ENCODE assay signal across 21 cellular contexts in the genomic region with DNA sequence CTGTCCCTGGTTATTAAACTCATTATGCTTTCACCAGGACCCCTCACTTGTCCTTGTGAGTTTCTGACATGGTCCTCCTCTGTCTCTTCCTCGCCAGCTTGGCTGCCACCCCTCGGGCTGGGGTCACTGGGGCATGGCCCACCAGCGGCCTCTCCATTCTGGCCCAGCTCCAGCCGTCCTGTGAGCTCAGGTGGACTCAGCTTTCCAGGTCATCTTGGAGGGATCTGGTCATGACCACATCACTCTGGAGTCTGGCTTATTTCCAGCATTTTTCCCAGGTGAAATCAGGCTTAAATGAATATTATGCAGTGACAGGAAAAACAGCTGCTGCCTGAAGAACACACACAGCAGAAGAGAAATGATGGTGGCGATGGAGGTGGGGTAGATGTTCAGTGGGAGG.
DNase-seq lines count a peak whose midpoint lies in the region; ATAC-seq and TF ChIP-seq lines count a peak whose summit lies in the region.
"Had no signal": no experiment of that assay in that cellular context is flagged by ENCODE, and none has a peak within 500 bp of the region (broad histone marks: within the 10 kb centered on the region; RNA-seq: fewer than 3 reads in every experiment).

No MANE protein-coding gene starts in this region.

- H3K36me3 ChIP-seq in right atrium auricular region (no peaks in the 10 kb centered on the region), osteoblast (ENCODE audit: insufficient read depth, low read length) (no peaks in the 10 kb centered on the region), vagina (no peaks in the 10 kb centered on the region)
- H3K36me3 ChIP-seq: WERI-Rb-1 had no signal

- H3K4me3 ChIP-seq in right atrium auricular region (no peak overlapping the region), epithelial cell of esophagus (ENCODE audit: low read length) (no peak overlapping the region), osteoblast (ENCODE audit: insufficient read depth, low read length) (no peak overlapping the region), vagina (no peak overlapping the region)
- H3K4me3 ChIP-seq: PC-9 had no signal

- no peaks in the 10 kb centered on the region for H4K20me1 ChIP-seq in osteoblast (ENCODE audit: insufficient read depth, low read length)

- H3K4me3 Mint-ChIP-seq in type B pancreatic cell = no peak overlapping the region
- H3K4me3 Mint-ChIP-seq: activated CD8-positive, alpha-beta memory T cell treated with anti-CD3 and anti-CD28 coated beads, Interleukin-2, amount 10 ng/mL, durations not matched to agents 7 days and 5 days; stimulated activated naive CD8-positive, alpha-beta T cell treated with anti-CD3 and anti-CD28 coated beads, Interleukin-15, amount 100 ng/mL, for 72 hours; T-cell had no signal

- no peak overlapping the region for H3K27ac Mint-ChIP-seq in type B pancreatic cell
- H3K27ac Mint-ChIP-seq: activated CD8-positive, alpha-beta memory T cell treated with anti-CD3 and anti-CD28 coated beads, Interleukin-2, amount 10 ng/mL, durations not matched to agents 7 days and 5 days; stimulated activated naive CD8-positive, alpha-beta T cell treated with anti-CD3 and anti-CD28 coated beads, Interleukin-15, amount 100 ng/mL, for 72 hours; T-cell had no signal

- no peak overlapping the region for H2AFZ ChIP-seq in osteoblast (ENCODE audit: low read length)
- H2AFZ ChIP-seq: parathyroid adenoma, PC-9 had no signal

- no peaks in the 10 kb centered on the region for H3K79me2 ChIP-seq in osteoblast (ENCODE audit: insufficient read depth, low read length)
- H3K79me2 ChIP-seq: parathyroid adenoma had no signal

- no peaks in the 10 kb centered on the region for H3K9me3 ChIP-seq in right atrium auricular region
- H3K9me3 ChIP-seq in osteoblast (ENCODE audit: low read depth, low read length) = no peaks in the 10 kb centered on the region
- H3K9me3 ChIP-seq in vagina = no peaks in the 10 kb centered on the region

- no peaks in the 10 kb centered on the region for H3K36me3 Mint-ChIP-seq in type B pancreatic cell
- H3K36me3 Mint-ChIP-seq: activated CD8-positive, alpha-beta memory T cell treated with anti-CD3 and anti-CD28 coated beads, Interleukin-2, amount 10 ng/mL, durations not matched to agents 7 days and 5 days; T-cell had no signal

- no peak for TF ChIP-seq POLR2A in vagina (IDR thresholded peaks at IDR 0.05)

- peaks cover 32% of the 10 kb centered on the region for H3K4me1 Mint-ChIP-seq in type B pancreatic cell (ENCODE audit: unreplicated experiment)
- H3K4me1 Mint-ChIP-seq: activated CD8-positive, alpha-beta memory T cell treated with anti-CD3 and anti-CD28 coated beads, Interleukin-2, amount 10 ng/mL, durations not matched to agents 7 days and 5 days; stimulated activated naive CD8-positive, alpha-beta T cell treated with anti-CD3 and anti-CD28 coated beads, Interleukin-15, amount 100 ng/mL, for 72 hours; T-cell had no signal

- ATAC-seq in Right ventricle myocardium inferior (no peak), GM19467 (IDR thresholded peaks at IDR 0.05; ENCODE audit: unreplicated experiment) (no peak)
- ATAC-seq: activated CD8-positive, alpha-beta memory T cell treated with anti-CD3 and anti-CD28 coated beads, Interleukin-2, amount 10 ng/mL, durations not matched to agents 7 days and 5 days; stimulated activated naive CD8-positive, alpha-beta T cell treated with anti-CD3 and anti-CD28 coated beads, Interleukin-15, amount 100 ng/mL, for 72 hours; T-cell had no signal

- DNase-seq in right atrium auricular region (ENCODE audit: low spot score) (no peak), Right ventricle myocardium inferior (ENCODE audit: missing footprints) (no peak), epithelial cell of esophagus (ENCODE audit: low read depth) (peak; percentile 62), osteoblast (ENCODE audit: insufficient read length, low spot score, missing footprints) (no peak), vagina (ENCODE audit: extremely low spot score in 2 of 2) (no peak), GM10266 (ENCODE audit: extremely low spot score) (no peak), type B pancreatic cell (ENCODE audit: extremely low spot score, unreplicated experiment) (no peak)
- DNase-seq: activated CD8-positive, alpha-beta memory T cell treated with anti-CD3 and anti-CD28 coated beads, Interleukin-2, amount 10 ng/mL, durations not matched to agents 7 days and 5 days; activated gamma-delta T cell; effector CD4-positive, alpha-beta T cell; GDM1; NCI-H1694 treated with DMSO at 0.1 percent for 48 hours; NCI-H524 treated with DMSO at 0.1 percent for 48 hours; PC-9; stimulated activated CD4-positive, alpha-beta T cell treated with anti-CD3 and anti-CD28 coated beads, Interleukin-12 subunit alpha, Interleukin-12 subunit beta, amount 100 ng/mL, for 4 hours; stimulated activated naive CD8-positive, alpha-beta T cell treated with anti-CD3 and anti-CD28 coated beads, Interleukin-15, amount 100 ng/mL, for 72 hours; T-cell; WERI-Rb-1 had no signal

- no peak overlapping the region for H3K4me2 ChIP-seq in osteoblast (ENCODE audit: insufficient read depth, low read length)
- H3K4me2 ChIP-seq: PC-9 had no signal

- no peaks in the 10 kb centered on the region for H3K27me3 Mint-ChIP-seq in type B pancreatic cell

- peaks cover 0 to 52% of the 10 kb centered on the region in 2 donors for H3K4me1 ChIP-seq in right atrium auricular region
- H3K4me1 ChIP-seq in osteoblast (ENCODE audit: insufficient read depth, low read length) = peaks cover 57% of the 10 kb centered on the region
- H3K4me1 ChIP-seq in vagina = peaks cover 18% of the 10 kb centered on the region
- H3K4me1 ChIP-seq: parathyroid adenoma had no signal

- no peaks in the 10 kb centered on the region for H3K9me3 Mint-ChIP-seq in type B pancreatic cell

- intact Hi-C loops in Right ventricle myocardium inferior (cut with DNase I) (loop anchor here (1.0 kb wide), 1 partner anchor 219 kb away; no protein-coding TSS in a partner anchor), vagina (cut with DNase I) (loop anchor here (10.0 kb wide), 2 partner anchors 152 to 228 kb away; a partner anchor contains a TSS)

- H3K27me3 ChIP-seq in right atrium auricular region (no peaks in the 10 kb centered on the region), osteoblast (ENCODE audit: insufficient read depth, low read length) (no peaks in the 10 kb centered on the region), vagina (no peaks in the 10 kb centered on the region)
- H3K27me3 ChIP-seq: foreskin keratinocyte had no signal

- peak overlapping the region; percentile 24 to 51 for H3K27ac ChIP-seq in right atrium auricular region
- peak overlapping the region; percentile 75 for H3K27ac ChIP-seq in osteoblast (ENCODE audit: low read depth, low read length)
- peak overlapping the region; percentile 26 for H3K27ac ChIP-seq in vagina
- H3K27ac ChIP-seq: foreskin keratinocyte, parathyroid adenoma, PC-9, WERI-Rb-1 had no signal

- TF ChIP-seq CTCF in right atrium auricular region (IDR thresholded peaks at IDR 0.05) (no peak), epithelial cell of esophagus (IDR thresholded peaks at IDR 0.05; ENCODE audit: insufficient read depth, low read depth, low read length, missing control alignments) (no peak), osteoblast (IDR thresholded peaks at IDR 0.05; ENCODE audit: extremely low read depth, low read depth, low read length) (no peak), vagina (IDR thresholded peaks at IDR 0.05) (no peak), GM10266 (IDR thresholded peaks at IDR 0.05; ENCODE audit: control insufficient read depth, insufficient read depth, low read depth, missing control alignments) (no peak), type B pancreatic cell (conservative IDR thresholded peaks at IDR 0.05) (no peak)
